Comparison of ENCODE assay signal across 33 cellular contexts in genomic region chr2:1567556-1568344, GRCh38.
"Had no signal": no experiment of that assay in that cellular context is flagged by ENCODE, and none has a peak within 500 bp of the region (broad histone marks: within the 10 kb centered on the region; RNA-seq: fewer than 3 reads in every experiment).

No MANE protein-coding gene starts in this region.

- H3K36me3 ChIP-seq: brain microvascular endothelial cell, Peyer's patch had no signal

- ATAC-seq: activated CD4-positive, alpha-beta T cell treated with anti-CD3 and anti-CD28 coated beads for 36 hours; activated CD8-positive, alpha-beta T cell treated with anti-CD3 and anti-CD28 coated beads, Interleukin-2, amount 10 ng/mL, durations not matched to agents 7 days and 5 days; PC-3 had no signal

- H3K27me3 ChIP-seq: brain microvascular endothelial cell, Peyer's patch had no signal

- H3K4me3 ChIP-seq: Peyer's patch had no signal

- DNase-seq: activated CD4-positive, alpha-beta T cell treated with anti-CD3 and anti-CD28 coated beads for 36 hours; activated CD4-positive, alpha-beta T cell treated with anti-CD3 and anti-CD28 coated beads, Interleukin-2, amount 10 ng/mL, durations not matched to agents 7 days and 5 days; activated CD4-positive, alpha-beta T cell treated with anti-CD3 and anti-CD28 coated beads, Interleukin-2, amount 50 U/mL, for 48 hours; activated CD4-positive, CD25-positive, alpha-beta regulatory T cell; activated CD8-positive, alpha-beta T cell treated with anti-CD3 and anti-CD28 coated beads, Interleukin-2, amount 10 ng/mL, durations not matched to agents 7 days and 5 days; activated effector memory CD4-positive, alpha-beta T cell treated with Interleukin-2 at 50 U/mL for 16 hours; activated naive CD4-positive, alpha-beta T cell; activated naive CD4-positive, alpha-beta T cell treated with anti-CD3 and anti-CD28 coated beads, Interleukin-2, amount 50 U/mL, for 16 hours; activated naive CD8-positive, alpha-beta T cell treated with anti-CD3 and anti-CD28 coated beads for 36 hours; activated T-cell treated with anti-CD3 and anti-CD28 coated beads, Interleukin-2, amount 50 U/mL, for 48 hours; amniotic stem cell; aorta; brain microvascular endothelial cell; Karpas-422; KBM-7; NCI-H1105; NCI-H1417 treated with DMSO at 0.1 percent for 48 hours; NCI-H1694; NCI-H1930; NCI-H2081 treated with DMSO at 0.1 percent for 48 hours; NCI-H345; NCI-H526; NCI-H748 treated with DMSO at 0.1 percent for 48 hours; NK-92 treated with Interleukin-12 subunit alpha and Interleukin-12 subunit beta, amount 100 ng/mL, for 24 hours; PC-3; Peyer's patch; Right ventricle myocardium superior; RPMI8226; SW 1271; T-helper 1 cell; T-helper 2 cell; T-helper 9 cell had no signal

- H3K4me1 ChIP-seq: Peyer's patch had no signal

- H3K27ac ChIP-seq: brain microvascular endothelial cell, Peyer's patch, VCaP had no signal
